In the genomic region with DNA sequence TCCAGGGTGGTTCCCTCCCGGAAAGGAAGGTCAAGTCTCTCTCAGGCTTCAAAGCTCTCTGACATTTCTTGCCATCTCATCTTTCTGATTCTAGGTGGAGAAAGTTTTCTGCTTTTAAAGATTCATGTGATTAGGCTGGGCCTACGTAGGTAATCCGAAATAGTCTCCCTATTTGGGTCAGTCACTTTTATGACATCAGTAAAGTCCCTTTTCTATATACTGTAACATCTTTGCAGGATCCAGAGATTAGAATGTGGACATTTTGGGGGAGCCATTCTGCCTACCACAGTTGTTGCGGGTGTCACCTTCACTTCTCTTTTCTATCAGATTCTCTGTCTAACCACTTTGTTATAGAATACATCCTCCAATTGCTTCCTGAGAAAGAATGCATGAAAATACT, we compare ENCODE assay signal across 17 cellular contexts. TPM values are rescaled to one million over a fixed set of nuclear protein-coding genes. Genes with fewer than 3 reads are reported as not detected.
"Had no signal": no experiment of that assay in that cellular context is flagged by ENCODE, and none has a peak within 500 bp of the region (broad histone marks: within the 10 kb centered on the region; RNA-seq: fewer than 3 reads in every experiment).

No MANE protein-coding gene starts in this region.

- H3K27me3 ChIP-seq: gastrocnemius medialis, uterus had no signal

- H3K27ac ChIP-seq: hepatocyte, stomach had no signal

- FAIRE-seq: endometrium, small intestine had no signal

- H3K4me3 ChIP-seq: hepatocyte, stomach, upper lobe of left lung, uterus had no signal

- H3K79me2 ChIP-seq: hepatocyte had no signal

- H3K36me3 ChIP-seq: gastrocnemius medialis, stomach, upper lobe of left lung, uterus had no signal

- ATAC-seq: esophagus mucosa, gastrocnemius medialis, natural killer cell had no signal

- H3K4me2 ChIP-seq: hepatocyte had no signal

- DNase-seq: cortex of kidney; dorsolateral prefrontal cortex; effector CD8-positive, alpha-beta T cell; gastrocnemius medialis; glutamatergic neuron; natural killer cell; right cardiac atrium; small intestine; stimulated activated CD4-positive, alpha-beta T cell treated with anti-CD3 and anti-CD28 coated beads, Interleukin-12 subunit alpha, Interleukin-12 subunit beta, amount 100 ng/mL, for 4 hours; stimulated activated naive CD4-positive, alpha-beta T cell; stomach; substantia nigra; upper lobe of left lung; uterus had no signal

- H3K4me1 ChIP-seq: uterus had no signal

- H2AFZ ChIP-seq: hepatocyte had no signal

- H3K9me3 ChIP-seq: gastrocnemius medialis, stomach, upper lobe of left lung, uterus had no signal

RNA-seq across cellular contexts. Expression of gene RNF180, which starts 1.9 kb away (rescaled TPM):
- total RNA-seq: natural killer cell had no signal
